Comparison of ENCODE assay signal across 8 cellular contexts in genomic region chr16:85611455-85612190, GRCh38. TPM values are rescaled to one million over a fixed set of nuclear protein-coding genes. Genes with fewer than 3 reads are reported as not detected.
DNase-seq lines count a peak whose midpoint lies in the region; ATAC-seq and TF ChIP-seq lines count a peak whose summit lies in the region.

No MANE protein-coding gene starts in this region.

- H3K27ac ChIP-seq in RWPE2 (ENCODE audit: poor library complexity, severe bottlenecking) (peak overlapping the region; percentile 91), heart right ventricle (peak overlapping the region; percentile 72 to 98 (median 92)), ovary (no peak overlapping the region)

- H3K9me3 ChIP-seq in RWPE2 (ENCODE audit: severe bottlenecking) (no peaks in the 10 kb centered on the region), heart right ventricle (no peaks in the 10 kb centered on the region), ovary (no peaks in the 10 kb centered on the region)

- DNase-seq in DMS114 treated with DMSO at 0.1 percent for 48 hours (lab: John Stamatoyannopoulos, UW; ENCODE audit: unreplicated experiment), result peak; percentile 47
- DNase-seq in Kasumi-1 (lab: John Stamatoyannopoulos, UW), result peak; percentile 41 to 61
- peak; percentile 89 for DNase-seq in RWPE2 (ENCODE audit: low spot score)
- DNase-seq in amniotic epithelial cell (ENCODE audit: low read depth), result peak; percentile 71
- DNase-seq in heart right ventricle, result peak; percentile 82 to 89
- peak; percentile 77 to 89 (median 85) for DNase-seq in ovary

- peaks cover 13% of the 10 kb centered on the region for H3K4me1 ChIP-seq in RWPE2 (ENCODE audit: insufficient read depth, poor library complexity, severe bottlenecking)
- peaks cover 34 to 74% (median 63%) of the 10 kb centered on the region in 9 donors for H3K4me1 ChIP-seq in heart right ventricle
- H3K4me1 ChIP-seq in ovary (ENCODE audit: insufficient read depth), result peaks cover 28% of the 10 kb centered on the region

- H3K4me3 ChIP-seq in RWPE2 (ENCODE audit: severe bottlenecking) (peak overlapping the region; percentile 48), heart right ventricle (peak overlapping the region; percentile 43 to 73 (median 65)), ovary (peak overlapping the region; percentile 33)

- WGBS in heart right ventricle, 2 donors, result 0 to 1% methylated on average over 54 to 83 of the region's 83 CpGs
- 0 to 1% (median 0%) methylated on average over 69 to 83 of the region's 83 CpGs for WGBS in ovary, 3 donors

- TF ChIP-seq CTCF in RWPE2 (IDR thresholded peaks at IDR 0.05; ENCODE audit: poor library complexity, severe bottlenecking) (no peak), heart right ventricle (IDR thresholded peaks at IDR 0.05) (no peak), ovary (IDR thresholded peaks at IDR 0.05) (peak in 1 of 3 donors; percentile 13)

- H3K27me3 ChIP-seq in RWPE2 (ENCODE audit: insufficient read depth, poor library complexity, severe bottlenecking) (no peaks in the 10 kb centered on the region), heart right ventricle (no peaks in the 10 kb centered on the region), ovary (no peaks in the 10 kb centered on the region)

- ATAC-seq in RWPE2 (ENCODE audit: low read depth) (peak; percentile 8), heart right ventricle (peak; percentile 25 to 56 (median 40)), GM21447 (IDR thresholded peaks at IDR 0.05; ENCODE audit: unreplicated experiment) (no peak), GM19452 (IDR thresholded peaks at IDR 0.05; ENCODE audit: unreplicated experiment) (no peak)

- no peak for TF ChIP-seq EP300 in ovary (IDR thresholded peaks at IDR 0.05)

- intact Hi-C loops in heart right ventricle (cut with DNase I), result loop anchor here in 8 of 10 donors (2.0 to 10.0 kb wide), 12 partner anchors 39 to 337 kb away; no protein-coding TSS in a partner anchor
- intact Hi-C loops in ovary (cut with DNase I), result loop anchor here in 2 of 4 donors (2.0 to 10.0 kb wide), 6 partner anchors 54 to 497 kb away; partner anchors contain the start of gene CIBAR2 (in 1 of the 2)

- no peaks in the 10 kb centered on the region for H3K36me3 ChIP-seq in RWPE2 (ENCODE audit: low read depth)
- no peaks in the 10 kb centered on the region for H3K36me3 ChIP-seq in heart right ventricle
- no peaks in the 10 kb centered on the region for H3K36me3 ChIP-seq in ovary

- no peak for TF ChIP-seq POLR2A in ovary (IDR thresholded peaks at IDR 0.05)

RNA-seq across cellular contexts. Expression of gene GSE1, which starts 1.5 kb away (rescaled TPM):
- total RNA-seq in heart right ventricle (10 to 100 TPM; 31.1 to 53.2 (median 33.6) TPM), ovary (100 to 1,000 TPM in 4 of 7 donors, 10 to 100 TPM in 3; 37.4 to 212 (median 130) TPM)
- polyA plus RNA-seq in heart right ventricle (10 to 100 TPM; 15.6 to 25.0 TPM), ovary (10 to 100 TPM; 32.9 to 36.1 TPM)

Comparison
In these comparisons a context has a peak if more than half of its experiments do, and no peak if none do; other contexts are left out.
1. ATAC-seq: peak in RWPE2 (single experiment) and heart right ventricle (8 of 8); none in GM21447 (single experiment) and GM19452 (single experiment).
2. H3K27ac ChIP-seq: peak in RWPE2 (single experiment) and heart right ventricle (10 of 10); none in ovary (0 of 2).
3. Peak in every context shown above with its lines, with median percentiles within 50 percentile points of each other: DNase-seq and H3K4me3 ChIP-seq.